Comparison of ENCODE assay signal across 1 cellular context in the genomic region with DNA sequence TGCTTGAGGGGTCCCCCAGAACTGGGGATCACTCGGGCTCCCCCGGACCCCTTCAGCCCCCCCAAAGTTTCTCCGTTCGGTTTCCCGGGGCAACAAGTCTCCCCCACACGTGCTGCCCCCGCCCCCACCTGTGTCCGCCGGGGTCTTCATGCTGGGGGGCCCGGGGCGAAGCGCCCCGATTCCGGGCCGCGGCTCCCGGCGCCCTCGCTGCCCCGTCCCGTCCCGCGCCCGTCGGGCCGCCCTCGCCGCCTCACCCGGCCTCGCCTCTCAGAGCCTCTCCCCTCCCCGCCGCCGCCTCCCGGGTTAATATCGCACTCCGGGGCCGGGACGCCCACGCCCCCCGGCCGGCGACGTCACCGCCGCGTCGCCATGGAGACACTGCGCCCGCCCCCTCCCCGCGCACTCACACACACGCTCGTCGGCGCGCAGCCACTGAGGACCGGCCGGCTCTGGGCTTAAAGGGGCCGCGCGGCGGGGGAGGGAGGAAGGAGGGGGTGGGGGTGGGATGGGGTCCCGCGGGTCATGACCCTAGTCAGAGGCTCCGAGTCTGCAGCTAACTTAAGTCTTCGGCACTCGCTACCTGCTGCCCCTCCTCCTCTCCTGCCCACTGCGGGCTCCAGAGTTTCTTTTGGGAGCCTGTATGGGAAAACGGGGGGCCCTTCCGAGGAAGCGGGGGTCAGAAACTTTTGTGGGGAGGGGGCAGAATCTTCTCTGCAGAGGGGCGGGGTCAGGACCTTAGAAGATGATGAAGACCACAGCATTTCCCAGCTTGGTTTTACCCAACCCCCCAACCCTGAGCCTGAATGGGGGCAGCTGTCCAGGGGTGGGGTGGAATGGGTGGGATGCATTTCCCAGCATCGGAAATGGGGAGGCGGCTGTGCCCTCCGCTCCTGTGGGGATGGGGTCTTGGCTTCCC.
TF ChIP-seq lines count a peak whose summit lies in the region.

A gene (minus strand): TSS at position 279 of the 916 bp plus-strand sequence. CDS start 129 bp downstream, at position 150.

TF ChIP-seq in WTC11, 78 proteins besides CTCF, POLR2A, EP300 and RAD21 (continued from another document):
- TF ChIP-seq, protein P1, sequence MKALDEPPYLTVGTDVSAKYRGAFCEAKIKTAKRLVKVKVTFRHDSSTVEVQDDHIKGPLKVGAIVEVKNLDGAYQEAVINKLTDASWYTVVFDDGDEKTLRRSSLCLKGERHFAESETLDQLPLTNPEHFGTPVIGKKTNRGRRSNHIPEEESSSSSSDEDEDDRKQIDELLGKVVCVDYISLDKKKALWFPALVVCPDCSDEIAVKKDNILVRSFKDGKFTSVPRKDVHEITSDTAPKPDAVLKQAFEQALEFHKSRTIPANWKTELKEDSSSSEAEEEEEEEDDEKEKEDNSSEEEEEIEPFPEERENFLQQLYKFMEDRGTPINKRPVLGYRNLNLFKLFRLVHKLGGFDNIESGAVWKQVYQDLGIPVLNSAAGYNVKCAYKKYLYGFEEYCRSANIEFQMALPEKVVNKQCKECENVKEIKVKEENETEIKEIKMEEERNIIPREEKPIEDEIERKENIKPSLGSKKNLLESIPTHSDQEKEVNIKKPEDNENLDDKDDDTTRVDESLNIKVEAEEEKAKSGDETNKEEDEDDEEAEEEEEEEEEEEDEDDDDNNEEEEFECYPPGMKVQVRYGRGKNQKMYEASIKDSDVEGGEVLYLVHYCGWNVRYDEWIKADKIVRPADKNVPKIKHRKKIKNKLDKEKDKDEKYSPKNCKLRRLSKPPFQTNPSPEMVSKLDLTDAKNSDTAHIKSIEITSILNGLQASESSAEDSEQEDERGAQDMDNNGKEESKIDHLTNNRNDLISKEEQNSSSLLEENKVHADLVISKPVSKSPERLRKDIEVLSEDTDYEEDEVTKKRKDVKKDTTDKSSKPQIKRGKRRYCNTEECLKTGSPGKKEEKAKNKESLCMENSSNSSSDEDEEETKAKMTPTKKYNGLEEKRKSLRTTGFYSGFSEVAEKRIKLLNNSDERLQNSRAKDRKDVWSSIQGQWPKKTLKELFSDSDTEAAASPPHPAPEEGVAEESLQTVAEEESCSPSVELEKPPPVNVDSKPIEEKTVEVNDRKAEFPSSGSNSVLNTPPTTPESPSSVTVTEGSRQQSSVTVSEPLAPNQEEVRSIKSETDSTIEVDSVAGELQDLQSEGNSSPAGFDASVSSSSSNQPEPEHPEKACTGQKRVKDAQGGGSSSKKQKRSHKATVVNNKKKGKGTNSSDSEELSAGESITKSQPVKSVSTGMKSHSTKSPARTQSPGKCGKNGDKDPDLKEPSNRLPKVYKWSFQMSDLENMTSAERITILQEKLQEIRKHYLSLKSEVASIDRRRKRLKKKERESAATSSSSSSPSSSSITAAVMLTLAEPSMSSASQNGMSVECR (CRISPR knock-in tag; IDR thresholded peaks at IDR 0.05; ENCODE audit: borderline replicate concordance) = 0 out of 2 replicates have a peak, but pooled peaks have one; percentile 0
- TF ChIP-seq ZNF121 (CRISPR knock-in tag; IDR thresholded peaks at IDR 0.05) = 0 out of 2 replicates have a peak, but pooled peaks have one; percentile 52
